Comparison of ENCODE assay signal across 11 cellular contexts in genomic region chr1:234532511-234532922, GRCh38. TPM values are rescaled to one million over a fixed set of nuclear protein-coding genes. Genes with fewer than 3 reads are reported as not detected.
DNase-seq lines count a peak whose midpoint lies in the region; ATAC-seq and TF ChIP-seq lines count a peak whose summit lies in the region.
"Had no signal": no experiment of that assay in that cellular context is flagged by ENCODE, and none has a peak within 500 bp of the region (broad histone marks: within the 10 kb centered on the region; RNA-seq: fewer than 3 reads in every experiment).

No MANE protein-coding gene starts in this region.

- H3K4me3 ChIP-seq in AG04450 (ENCODE audit: low read depth, low read length): no peak overlapping the region
- no peak overlapping the region for H3K4me3 ChIP-seq in gastroesophageal sphincter
- H3K4me3 ChIP-seq in A673 (ENCODE audit: low read depth, low read length, poor library complexity, severe bottlenecking): no peak overlapping the region
- no peak overlapping the region for H3K4me3 ChIP-seq in mesendoderm (ENCODE audit: low read length)
- H3K4me3 ChIP-seq: GM12878 had no signal

- no peak for DNase-seq in AG04450 (ENCODE audit: low read depth, low spot score)
- peak; percentile 82 for DNase-seq in SKM-1 treated with dmso at 0.1 percent for 144 hours (lab: John Stamatoyannopoulos, UW; ENCODE audit: unreplicated experiment)
- DNase-seq in osteocyte (ENCODE audit: extremely low spot score, unreplicated experiment): no peak
- no peak for DNase-seq in amniotic stem cell (lab: John Stamatoyannopoulos, UW)
- DNase-seq in A673 (ENCODE audit: low spot score): no peak
- DNase-seq in NCI-H2227 treated with DMSO at 0.1 percent for 48 hours (lab: John Stamatoyannopoulos, UW): no peak
- DNase-seq in mesendoderm: no peak
- DNase-seq: activated naive CD8-positive, alpha-beta T cell treated with anti-CD3 and anti-CD28 coated beads for 36 hours; NCI-H526 treated with DMSO at 0.1 percent for 48 hours had no signal

- no peak overlapping the region for H2BK5ac ChIP-seq in mesendoderm (ENCODE audit: low read length)

- no peaks in the 10 kb centered on the region for H3K79me1 ChIP-seq in mesendoderm (ENCODE audit: low read length)

- no peak overlapping the region for H3K56ac ChIP-seq in mesendoderm (ENCODE audit: low read length)

- H3K4me1 ChIP-seq in gastroesophageal sphincter: peaks cover 51 to 100% (median 73%) of the 10 kb centered on the region in 3 donors
- H3K4me1 ChIP-seq in A673 (ENCODE audit: insufficient read depth, low read length, poor library complexity, severe bottlenecking): peaks cover 58% of the 10 kb centered on the region
- no peaks in the 10 kb centered on the region for H3K4me1 ChIP-seq in mesendoderm (ENCODE audit: control insufficient read depth, low read depth, low read length)

- H3K18ac ChIP-seq in mesendoderm (ENCODE audit: low read length): no peak overlapping the region

- no peak overlapping the region for H3K4me3 Mint-ChIP-seq in osteocyte (ENCODE audit: unreplicated experiment)
- H3K4me3 Mint-ChIP-seq: activated naive CD8-positive, alpha-beta T cell treated with anti-CD3 and anti-CD28 coated beads for 36 hours had no signal

- no peak overlapping the region for H2BK120ac ChIP-seq in mesendoderm (ENCODE audit: low read depth, low read length)

- no peaks in the 10 kb centered on the region for H3K27me3 Mint-ChIP-seq in osteocyte (ENCODE audit: unreplicated experiment)

- no peak overlapping the region for H4K5ac ChIP-seq in mesendoderm (ENCODE audit: low read length)

- no peaks in the 10 kb centered on the region for H3K79me2 ChIP-seq in mesendoderm (ENCODE audit: control insufficient read depth, insufficient read depth, low read length)

- peak; percentile 84 for TF ChIP-seq EP300 in gastroesophageal sphincter (IDR thresholded peaks at IDR 0.05)

- CTCF ChIA-PET in AG04450 (lab: Charles Lee) (interaction anchor here (2.2 kb wide), 1 partner anchor 33 kb away, joined by 8 read pairs; no protein-coding TSS in a partner anchor), A673 (lab: Charles Lee) (no interaction called here)

- ATAC-seq in gastroesophageal sphincter: peak; percentile 42
- ATAC-seq: GM12878 had no signal

- no peaks in the 10 kb centered on the region for H3K36me3 ChIP-seq in gastroesophageal sphincter
- H3K36me3 ChIP-seq in A673 (ENCODE audit: insufficient read depth, low read length, poor library complexity, severe bottlenecking): no peaks in the 10 kb centered on the region
- H3K36me3 ChIP-seq in mesendoderm (ENCODE audit: control insufficient read depth, insufficient read depth, low read length): no peaks in the 10 kb centered on the region

- intact Hi-C loops in A673 (cut with micrococcal nuclease; ENCODE audit: unreplicated experiment): no loop called here

- H3K4ac ChIP-seq in mesendoderm (ENCODE audit: low read depth, low read length): no peak overlapping the region

- no peak overlapping the region for H2BK15ac ChIP-seq in mesendoderm (replicated peaks; ENCODE audit: low read depth)

- H3K27ac ChIP-seq in AG04450 (ENCODE audit: low read depth, low read length) (peak overlapping the region; percentile 98), gastroesophageal sphincter (peak overlapping the region; percentile 95 to 99 (median 96)), A673 (ENCODE audit: low read depth, low read length, poor library complexity, severe bottlenecking) (no peak overlapping the region), mesendoderm (ENCODE audit: low read depth, low read length) (no peak overlapping the region)

- H2AK5ac ChIP-seq in mesendoderm (ENCODE audit: low read length): no peak overlapping the region

- H3K4me1 Mint-ChIP-seq in osteocyte (ENCODE audit: unreplicated experiment): peaks cover 74% of the 10 kb centered on the region

- no peak for TF ChIP-seq POLR2A in gastroesophageal sphincter (IDR thresholded peaks at IDR 0.05)

- H4K8ac ChIP-seq in mesendoderm (ENCODE audit: low read depth, low read length): no peak overlapping the region

- POLR2A ChIA-PET in AG04450 (lab: Yijun Ruan, JAX) (interaction anchor here (1.0 to 2.6 kb wide), 3 partner anchors 11 to 33 kb away, joined by 3 to 10 read pairs (median 8); no protein-coding TSS in a partner anchor), A673 (lab: Charles Lee; ENCODE audit: low non-redundant PET) (no interaction called here)

- no peak overlapping the region for H3K4me2 ChIP-seq in mesendoderm (ENCODE audit: low read length)

- H3K23ac ChIP-seq in mesendoderm (ENCODE audit: low read length): no peak overlapping the region

- H3K27ac Mint-ChIP-seq in osteocyte (ENCODE audit: unreplicated experiment): peak overlapping the region; percentile 96
- H3K27ac Mint-ChIP-seq: activated naive CD8-positive, alpha-beta T cell treated with anti-CD3 and anti-CD28 coated beads for 36 hours had no signal

- H3K9me3 ChIP-seq in AG04450 (ENCODE audit: control insufficient read depth, insufficient read depth, low read length): no peaks in the 10 kb centered on the region
- no peaks in the 10 kb centered on the region for H3K9me3 ChIP-seq in gastroesophageal sphincter
- no peaks in the 10 kb centered on the region for H3K9me3 ChIP-seq in A673 (ENCODE audit: low read depth, low read length, poor library complexity, severe bottlenecking)

- H3K9ac ChIP-seq in mesendoderm (ENCODE audit: low read length): no peak overlapping the region

- no TSS peak for BruUV-seq in A673 (replicated peaks; lab: Mats Ljungman, UMichigan)

- no peaks in the 10 kb centered on the region for H3K9me3 Mint-ChIP-seq in osteocyte (ENCODE audit: unreplicated experiment)
- H3K9me3 Mint-ChIP-seq: activated naive CD8-positive, alpha-beta T cell treated with anti-CD3 and anti-CD28 coated beads for 36 hours had no signal

- H3K27me3 ChIP-seq in AG04450 (ENCODE audit: control insufficient read depth, insufficient read depth, low read length): no peaks in the 10 kb centered on the region
- no peaks in the 10 kb centered on the region for H3K27me3 ChIP-seq in gastroesophageal sphincter
- H3K27me3 ChIP-seq in A673 (replicated peaks; ENCODE audit: insufficient read depth, low read depth, low read length, poor library complexity): no peaks in the 10 kb centered on the region
- H3K27me3 ChIP-seq in mesendoderm (ENCODE audit: insufficient read depth, low read length, poor library complexity): no peaks in the 10 kb centered on the region

- H3K36me3 Mint-ChIP-seq in osteocyte (ENCODE audit: unreplicated experiment): no peaks in the 10 kb centered on the region
- H3K36me3 Mint-ChIP-seq: activated naive CD8-positive, alpha-beta T cell treated with anti-CD3 and anti-CD28 coated beads for 36 hours had no signal

- TF ChIP-seq CTCF in AG04450 (IDR thresholded peaks at IDR 0.05; ENCODE audit: low read depth, low read length) (no peak), gastroesophageal sphincter (IDR thresholded peaks at IDR 0.05) (no peak), osteocyte (IDR thresholded peaks at IDR 0.05) (no peak), A673 (conservative IDR thresholded peaks at IDR 0.05; ENCODE audit: low read depth, low read length) (no peak)

- 8 to 20% methylated on average over 5 to 7 of the region's 7 CpGs for WGBS in gastroesophageal sphincter (ENCODE audit: low coverage in 1 of 2), 2 donors
- WGBS in mesendoderm (ENCODE audit: extremely low coverage, insufficient coverage, low lambda C conversion rate): no CpG with 5 or more reads among the region's 7 CpGs

RNA-seq across cellular contexts. Expression of gene TARBP1, which starts 53.5 kb away (rescaled TPM):
- polyA plus RNA-seq in AG04450 (2011; rRNA removed): 19.4 and 22.6 TPM in 2 replicates
- 11.2 and 14.5 TPM in 2 replicates for polyA minus RNA-seq in AG04450 (2011; rRNA and poly(A)+ RNA removed)
- total RNA-seq in gastroesophageal sphincter (1 to 10 TPM; 6.7 to 9.6 (median 8.7) TPM), osteocyte (19.0 and 21.4 TPM in 2 replicates), A673 (2021) (28.0 and 31.9 TPM in 2 replicates)
- 10.7 TPM for polyA plus RNA-seq in mesendoderm (2013, experiment 1 of 2)
- polyA plus RNA-seq in mesendoderm (2013, experiment 2 of 2): 11.7 TPM

Comparison
In these comparisons a context has a peak if more than half of its experiments do, and no peak if none do; other contexts are left out.
1. H3K27ac ChIP-seq: peak in AG04450 (single experiment) and gastroesophageal sphincter (4 of 4); none in A673 (single experiment) and mesendoderm (single experiment).